8 cellular contexts compared by ENCODE assay signal in genomic region chr3:170154569-170155143, GRCh38. TPM values are rescaled to one million over a fixed set of nuclear protein-coding genes. Genes with fewer than 3 reads are reported as not detected.
DNase-seq lines count a peak whose midpoint lies in the region; ATAC-seq and TF ChIP-seq lines count a peak whose summit lies in the region.

No MANE protein-coding gene starts in this region.

- H3K36me3 Mint-ChIP-seq in effector memory CD8-positive, alpha-beta T cell (ENCODE audit: insufficient read depth), result peaks cover 44% of the 10 kb centered on the region

- peaks cover 31 to 46% of the 10 kb centered on the region in 2 donors for H3K4me1 Mint-ChIP-seq in effector memory CD8-positive, alpha-beta T cell (ENCODE audit: low read depth in 2 of 2)

- no peaks in the 10 kb centered on the region for H3K27me3 Mint-ChIP-seq in effector memory CD8-positive, alpha-beta T cell

- no peak for TF ChIP-seq POLR2A in GM18505 (IDR thresholded peaks at IDR 0.05; ENCODE audit: borderline replicate concordance, extremely low read depth, insufficient read depth, insufficient read length)

- peak overlapping the region; percentile 26 to 62 for H3K4me3 Mint-ChIP-seq in effector memory CD8-positive, alpha-beta T cell

- intact Hi-C loops in left cardiac atrium (cut with DNase I), result no loop called here

- H3K9me3 Mint-ChIP-seq in effector memory CD8-positive, alpha-beta T cell, result no peaks in the 10 kb centered on the region

- H3K27ac Mint-ChIP-seq in effector memory CD8-positive, alpha-beta T cell, result peak overlapping the region; percentile 49 to 82

- DNase-seq in LoVo (ENCODE audit: low spot score) (peak; percentile 12), NCI-H82 (lab: John Stamatoyannopoulos, UW) (no peak), NCI-H526 treated with DMSO at 0.1 percent for 48 hours (lab: John Stamatoyannopoulos, UW) (no peak), left cardiac atrium (no peak)
- no peak for DNase-seq in effector memory CD8-positive, alpha-beta T cell
- no peak for DNase-seq in stimulated activated CD4-positive, alpha-beta T cell treated with anti-CD3 and anti-CD28 coated beads, Interleukin-15, amount 100 ng/mL, for 24 hours

- ATAC-seq in GM18505 (IDR thresholded peaks at IDR 0.05; ENCODE audit: unreplicated experiment) (peak; percentile 88), GM21786 (IDR thresholded peaks at IDR 0.05; ENCODE audit: unreplicated experiment) (peak; percentile 97), left cardiac atrium (no peak)
- peak; percentile 36 for ATAC-seq in effector memory CD8-positive, alpha-beta T cell (replicated peaks)

RNA-seq across cellular contexts. Expression of gene PHC3, which starts 26.9 kb away (rescaled TPM):
- 10 to 100 TPM; 53.0 to 56.1 TPM for total RNA-seq in left cardiac atrium

Comparison
In these comparisons a context has a peak if more than half of its experiments do, and no peak if none do; other contexts are left out.
1. ATAC-seq: peak in GM18505 (single experiment), GM21786 (single experiment) and effector memory CD8-positive, alpha-beta T cell (single experiment); none in left cardiac atrium (0 of 2).